9 cellular contexts compared by ENCODE assay signal in genomic region chr14:87992720-87993484, GRCh38. TPM values are rescaled to one million over a fixed set of nuclear protein-coding genes. Genes with fewer than 3 reads are reported as not detected.
DNase-seq lines count a peak whose midpoint lies in the region; ATAC-seq and TF ChIP-seq lines count a peak whose summit lies in the region.
"Had no signal": no experiment of that assay in that cellular context is flagged by ENCODE, and none has a peak within 500 bp of the region (broad histone marks: within the 10 kb centered on the region; RNA-seq: fewer than 3 reads in every experiment).

Gene GALC, minus strand, starts transcription at chr14:87993182. Its CDS starts 18 bp downstream, at chr14:87993164.

- H3K4me3 ChIP-seq in AG04450 (ENCODE audit: low read depth, low read length) (peak within 1 kb of the TSS; percentile 69), duodenal mucosa (ENCODE audit: low read depth in 1 of 2, low read length in 2 of 2) (peak within 1 kb of the TSS; percentile 77), lower leg skin (ENCODE audit: low read depth, poor library complexity, severe bottlenecking) (peak within 1 kb of the TSS; percentile 73)

- no peaks in the 10 kb centered on the region for H3K9me3 Mint-ChIP-seq in activated CD8-positive, alpha-beta T cell treated with anti-CD3 and anti-CD28 coated beads, Interleukin-2, amount 10 ng/mL, durations not matched to agents 7 days and 5 days (ENCODE audit: insufficient read depth)

- peaks cover 59 to 60% of the 10 kb centered on the region in 2 donors for H3K4me1 ChIP-seq in duodenal mucosa (ENCODE audit: control insufficient read depth in 1 of 2, insufficient read depth in 2 of 2, low read length in 2 of 2)

- no peaks in the 10 kb centered on the region for H3K27me3 Mint-ChIP-seq in activated CD8-positive, alpha-beta T cell treated with anti-CD3 and anti-CD28 coated beads, Interleukin-2, amount 10 ng/mL, durations not matched to agents 7 days and 5 days (ENCODE audit: low read depth)

- TF ChIP-seq POLR2A in lower leg skin (IDR thresholded peaks at IDR 0.05) = no peak

- peak within 1 kb of the TSS; percentile 58 to 76 for H3K9ac ChIP-seq in duodenal mucosa (ENCODE audit: low read depth in 1 of 2, low read length in 2 of 2)

- no peak for TF ChIP-seq CTCF in AG04450 (IDR thresholded peaks at IDR 0.05; ENCODE audit: low read depth, low read length)
- TF ChIP-seq CTCF in lower leg skin (IDR thresholded peaks at IDR 0.05) = no peak

- DNase-seq in AG04450 (ENCODE audit: low read depth, low spot score) = peak; percentile 73
- DNase-seq in NCI-H69 (lab: John Stamatoyannopoulos, UW) = peak; percentile 95
- peak; percentile 98 for DNase-seq in activated CD8-positive, alpha-beta T cell treated with anti-CD3 and anti-CD28 coated beads, Interleukin-2, amount 10 ng/mL, durations not matched to agents 7 days and 5 days
- peak; percentile 92 to 99 for DNase-seq in lower leg skin (ENCODE audit: low spot score in 2 of 2)
- DNase-seq in stimulated activated CD4-positive, alpha-beta T cell treated with anti-CD3 and anti-CD28 coated beads, Interleukin-4, amount 100 ng/mL, for 4 hours = peak; percentile 91

- peak within 1 kb of the TSS; percentile 91 for H3K4me3 Mint-ChIP-seq in activated CD8-positive, alpha-beta T cell treated with anti-CD3 and anti-CD28 coated beads, Interleukin-2, amount 10 ng/mL, durations not matched to agents 7 days and 5 days

- intact Hi-C loops in lower leg skin (cut with DNase I; ENCODE audit: low total_unique reads) = no loop called here

- CTCF ChIA-PET in AG04450 (lab: Charles Lee) = interaction anchor here (1.0 kb wide), 1 partner anchor 196 kb away, joined by 3 read pairs; no protein-coding TSS in a partner anchor
- CTCF ChIA-PET in activated CD8-positive, alpha-beta T cell treated with anti-CD3 and anti-CD28 coated beads, Interleukin-2, amount 10 ng/mL, durations not matched to agents 7 days and 5 days (lab: Charles Lee) = interaction anchor here (0.9 to 5.0 kb wide), 10 partner anchors 9 to 176 kb away, joined by 3 to 43 read pairs (median 10); partner anchors contain the start of gene GPR65

- ATAC-seq in GM18907 (IDR thresholded peaks at IDR 0.05; ENCODE audit: unreplicated experiment) = peak; percentile 91
- peak; percentile 90 for ATAC-seq in HG03196 (IDR thresholded peaks at IDR 0.05; ENCODE audit: unreplicated experiment)
- peak; percentile 93 for ATAC-seq in activated CD8-positive, alpha-beta T cell treated with anti-CD3 and anti-CD28 coated beads, Interleukin-2, amount 10 ng/mL, durations not matched to agents 7 days and 5 days
- ATAC-seq: HCT116 had no signal

- no peaks in the 10 kb centered on the region for H3K9me3 ChIP-seq in AG04450 (ENCODE audit: control insufficient read depth, insufficient read depth, low read length)
- no peaks in the 10 kb centered on the region for H3K9me3 ChIP-seq in duodenal mucosa (ENCODE audit: control insufficient read depth in 1 of 2, low read length in 2 of 2)

- H3K27ac Mint-ChIP-seq in activated CD8-positive, alpha-beta T cell treated with anti-CD3 and anti-CD28 coated beads, Interleukin-2, amount 10 ng/mL, durations not matched to agents 7 days and 5 days = peak within 1 kb of the TSS; percentile 93

- 1% methylated on average over 37 of the region's 79 CpGs for WGBS in lower leg skin, 2 donors

- H3K36me3 Mint-ChIP-seq in activated CD8-positive, alpha-beta T cell treated with anti-CD3 and anti-CD28 coated beads, Interleukin-2, amount 10 ng/mL, durations not matched to agents 7 days and 5 days (ENCODE audit: low read depth) = peaks cover 18% of the 10 kb centered on the region

- H3K27ac ChIP-seq in AG04450 (ENCODE audit: low read depth, low read length) = peak within 1 kb of the TSS; percentile 95
- H3K27ac ChIP-seq in duodenal mucosa (ENCODE audit: low read depth, low read length) = peak within 1 kb of the TSS; percentile 93

- POLR2A ChIA-PET in AG04450 (lab: Yijun Ruan, JAX) = interaction anchor here (1.2 kb wide), 1 partner anchor 21 kb away, joined by 3 read pairs; no protein-coding TSS in a partner anchor
- POLR2A ChIA-PET in activated CD8-positive, alpha-beta T cell treated with anti-CD3 and anti-CD28 coated beads, Interleukin-2, amount 10 ng/mL, durations not matched to agents 7 days and 5 days (lab: Charles Lee) = interaction anchor here (0.7 to 5.3 kb wide), 12 partner anchors 9 to 564 kb away, joined by 3 to 161 read pairs (median 4); partner anchors contain the start of gene GPR65

- no peaks in the 10 kb centered on the region for H3K36me3 ChIP-seq in duodenal mucosa (ENCODE audit: control insufficient read depth in 1 of 2, insufficient read depth in 2 of 2, low read length in 2 of 2)

- H3K4me1 Mint-ChIP-seq in activated CD8-positive, alpha-beta T cell treated with anti-CD3 and anti-CD28 coated beads, Interleukin-2, amount 10 ng/mL, durations not matched to agents 7 days and 5 days (ENCODE audit: low read depth) = peaks cover 61% of the 10 kb centered on the region

- no peaks in the 10 kb centered on the region for H3K27me3 ChIP-seq in AG04450 (ENCODE audit: control insufficient read depth, insufficient read depth, low read length)
- H3K27me3 ChIP-seq in duodenal mucosa (ENCODE audit: control insufficient read depth in 1 of 2, insufficient read depth in 2 of 2, low read length in 2 of 2) = no peaks in the 10 kb centered on the region

RNA-seq across cellular contexts. Expression of gene GALC, which starts in this region (rescaled TPM):
- 13.0 and 18.2 TPM in 2 replicates for polyA plus RNA-seq in AG04450 (2011; rRNA removed)
- 13.1 and 16.6 TPM in 2 replicates for polyA minus RNA-seq in AG04450 (2011; rRNA and poly(A)+ RNA removed)
- 10 to 100 TPM; 15.6 to 17.0 TPM for total RNA-seq in activated CD8-positive, alpha-beta T cell treated with anti-CD3 and anti-CD28 coated beads, Interleukin-2, amount 10 ng/mL, durations not matched to agents 7 days and 5 days
- total RNA-seq in lower leg skin = 10 to 100 TPM; 10.7 to 31.2 (median 24.0) TPM

Comparison
In these comparisons a context has a peak if more than half of its experiments do, and no peak if none do; other contexts are left out.
1. Peak in every context shown above with its lines: DNase-seq, ATAC-seq, H3K4me3 ChIP-seq and H3K27ac ChIP-seq.